Comparison of ENCODE assay signal across 1 cellular context in the genomic region with DNA sequence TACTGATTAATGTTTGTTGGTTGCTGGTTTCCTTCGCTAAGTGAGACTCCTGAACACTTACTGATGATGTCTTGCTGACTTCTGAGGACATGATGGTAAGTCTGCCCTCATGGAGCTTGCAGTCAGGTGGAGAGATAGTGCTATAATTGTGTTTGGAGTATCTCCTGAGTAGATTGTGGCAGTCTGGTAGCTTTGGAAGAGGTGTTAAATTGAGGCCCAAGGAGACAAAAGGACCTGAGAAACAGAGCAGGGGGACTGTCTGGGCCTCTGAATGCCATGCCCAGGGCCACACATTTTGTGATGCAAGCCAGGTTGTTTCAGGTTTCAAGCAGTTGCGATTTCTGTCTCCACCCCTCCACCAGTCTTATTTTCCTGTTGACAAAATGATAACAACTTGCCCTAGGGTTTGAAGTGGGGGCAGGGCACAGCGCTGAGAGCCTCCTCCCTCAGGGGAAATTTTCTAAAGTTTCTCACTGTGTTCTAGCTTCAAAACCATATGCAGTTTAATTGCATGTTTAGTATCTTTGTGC.
TF ChIP-seq lines count a peak whose summit lies in the region.

No MANE protein-coding gene starts in this region.

TF ChIP-seq in liver, 16 proteins besides CTCF, POLR2A, EP300 and RAD21 (continued from another document):
- TF ChIP-seq EGR1 (IDR thresholded peaks at IDR 0.05; ENCODE audit: low read depth in 2 of 2) (peak in 1 of 2 donors; percentile 42), SP1 (IDR thresholded peaks at IDR 0.05) (peak; percentile 24), FOXA2 (IDR thresholded peaks at IDR 0.05) (peak; percentile 79), FOXA1 (IDR thresholded peaks at IDR 0.05) (peak; percentile 24)
